Comparison of ENCODE assay signal across 9 cellular contexts in genomic region chr7:2802504-2803341, GRCh38. TPM values are rescaled to one million over a fixed set of nuclear protein-coding genes. Genes with fewer than 3 reads are reported as not detected.
A peak's percentile ranks its signal among the peaks of the same experiment; 100 is the strongest.
DNase-seq lines count a peak whose midpoint lies in the region; ATAC-seq and TF ChIP-seq lines count a peak whose summit lies in the region.
"Had no signal": no experiment of that assay in that cellular context is flagged by ENCODE, and none has a peak within 500 bp of the region (broad histone marks: within the 10 kb centered on the region; RNA-seq: fewer than 3 reads in every experiment).

No MANE protein-coding gene starts in this region.

- intact Hi-C loops in ascending aorta (cut with DNase I): no loop called here

- H3K27ac ChIP-seq in ascending aorta: peak overlapping the region; percentile 18 to 74
- peak overlapping the region; percentile 10 for H3K27ac ChIP-seq in iPS-18a (ENCODE audit: low read length)

- DNase-seq in LoVo (ENCODE audit: low spot score) (peak; percentile 23), ascending aorta (ENCODE audit: low spot score in 2 of 2) (no peak), type B pancreatic cell (ENCODE audit: extremely low spot score, unreplicated experiment) (no peak), GM19240 (ENCODE audit: insufficient read length, low spot score) (no peak), NCI-H1436 (lab: John Stamatoyannopoulos, UW) (no peak)
- DNase-seq: activated naive CD8-positive, alpha-beta T cell treated with anti-CD3 and anti-CD28 coated beads for 36 hours; NCI-H524 treated with DMSO at 0.1 percent for 48 hours had no signal

- no peaks in the 10 kb centered on the region for H3K36me3 ChIP-seq in ascending aorta
- H3K36me3 ChIP-seq in iPS-18a (ENCODE audit: control insufficient read depth, low read depth, low read length): no peaks in the 10 kb centered on the region

- H3K27me3 ChIP-seq in ascending aorta: no peaks in the 10 kb centered on the region
- no peaks in the 10 kb centered on the region for H3K27me3 ChIP-seq in iPS-18a (ENCODE audit: control insufficient read depth, insufficient read depth, low read length)

- no peaks in the 10 kb centered on the region for H3K9me3 Mint-ChIP-seq in type B pancreatic cell
- H3K9me3 Mint-ChIP-seq: activated naive CD8-positive, alpha-beta T cell treated with anti-CD3 and anti-CD28 coated beads for 36 hours had no signal

- peaks cover 41% of the 10 kb centered on the region for H3K4me1 Mint-ChIP-seq in type B pancreatic cell (ENCODE audit: unreplicated experiment)

- H3K9me3 ChIP-seq in ascending aorta (no peaks in the 10 kb centered on the region), iPS-18a (ENCODE audit: control insufficient read depth, low read depth, low read length) (no peaks in the 10 kb centered on the region)

- ATAC-seq in HG03460 (IDR thresholded peaks at IDR 0.05; ENCODE audit: unreplicated experiment): no peak

- TF ChIP-seq CTCF in ascending aorta (IDR thresholded peaks at IDR 0.05) (no peak), type B pancreatic cell (conservative IDR thresholded peaks at IDR 0.05) (no peak)

- peak overlapping the region; percentile 79 for H3K27ac Mint-ChIP-seq in type B pancreatic cell
- H3K27ac Mint-ChIP-seq: activated naive CD8-positive, alpha-beta T cell treated with anti-CD3 and anti-CD28 coated beads for 36 hours had no signal

- H3K27me3 Mint-ChIP-seq in type B pancreatic cell: no peaks in the 10 kb centered on the region
- H3K27me3 Mint-ChIP-seq: activated naive CD8-positive, alpha-beta T cell treated with anti-CD3 and anti-CD28 coated beads for 36 hours had no signal

- H3K4me1 ChIP-seq in ascending aorta: peaks cover 0 to 21% of the 10 kb centered on the region in 2 donors
- peaks cover 46% of the 10 kb centered on the region for H3K4me1 ChIP-seq in iPS-18a (ENCODE audit: control insufficient read depth, low read depth, low read length)

- peaks cover 4% of the 10 kb centered on the region for H3K36me3 Mint-ChIP-seq in type B pancreatic cell
- H3K36me3 Mint-ChIP-seq: activated naive CD8-positive, alpha-beta T cell treated with anti-CD3 and anti-CD28 coated beads for 36 hours had no signal

- H3K4me3 ChIP-seq in ascending aorta (peak overlapping the region; percentile 2 to 50), iPS-18a (ENCODE audit: low read length) (no peak overlapping the region)

- H3K4me3 Mint-ChIP-seq in type B pancreatic cell: peak overlapping the region; percentile 43
- H3K4me3 Mint-ChIP-seq: activated naive CD8-positive, alpha-beta T cell treated with anti-CD3 and anti-CD28 coated beads for 36 hours had no signal

- no peak overlapping the region for H3K9ac ChIP-seq in iPS-18a (ENCODE audit: low read length)

RNA-seq across cellular contexts. Expression of gene GNA12, which starts 41.4 kb away (rescaled TPM):
- total RNA-seq in ascending aorta: 61.0 TPM
- total RNA-seq in type B pancreatic cell (ENCODE audit: low replicate concordance): 37.9 and 46.2 TPM in 2 replicates
